Comparison of ENCODE assay signal across 19 cellular contexts in the genomic region with DNA sequence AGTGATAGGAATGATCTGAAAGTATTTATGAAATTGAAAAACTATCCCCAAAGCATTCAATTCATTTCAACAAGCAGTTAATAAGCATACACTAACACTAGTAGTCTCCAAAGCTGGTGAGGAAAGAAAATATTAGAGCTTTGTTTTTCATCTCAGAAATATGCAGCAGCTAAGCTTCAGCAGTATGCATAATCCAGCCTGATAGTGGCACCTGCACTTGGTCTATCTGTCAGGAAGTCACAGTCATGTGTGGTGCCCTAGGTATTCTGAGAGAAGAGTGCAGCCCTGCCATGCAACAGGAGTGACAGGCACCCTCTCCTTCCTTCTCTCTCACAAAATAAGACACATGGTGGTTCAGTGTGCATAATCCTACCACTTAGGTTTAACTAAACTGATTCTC.
DNase-seq lines count a peak whose midpoint lies in the region; ATAC-seq and TF ChIP-seq lines count a peak whose summit lies in the region.
"Had no signal": no experiment of that assay in that cellular context is flagged by ENCODE, and none has a peak within 500 bp of the region (broad histone marks: within the 10 kb centered on the region; RNA-seq: fewer than 3 reads in every experiment).

No MANE protein-coding gene starts in this region.

- no peak overlapping the region for H4K91ac ChIP-seq in trophoblast cell (ENCODE audit: low read depth, low read length)

- BruUV-seq in PC-3 (replicated peaks; lab: Mats Ljungman, UMichigan), result no TSS peak

- no peaks in the 10 kb centered on the region for H3K4me1 ChIP-seq in trophoblast cell (ENCODE audit: control insufficient read depth in 1 of 2, insufficient read depth in 2 of 2, low read length in 2 of 2)
- no peaks in the 10 kb centered on the region for H3K4me1 ChIP-seq in PC-3 (ENCODE audit: insufficient read depth, low read length)
- H3K4me1 ChIP-seq: BE2C had no signal

- no peak overlapping the region for H4K12ac ChIP-seq in trophoblast cell (ENCODE audit: low read depth, low read length)

- H3K27ac ChIP-seq in trophoblast cell (ENCODE audit: low read depth, low read length), result no peak overlapping the region
- no peak overlapping the region for H3K27ac ChIP-seq in PC-3 (ENCODE audit: low read length)
- H3K27ac ChIP-seq: BLaER1 had no signal

- H2BK120ac ChIP-seq in trophoblast cell (ENCODE audit: insufficient read depth, low read length, poor library complexity), result no peak overlapping the region

- no peak overlapping the region for H3K18ac ChIP-seq in trophoblast cell (ENCODE audit: low read length)

- H4K20me1 ChIP-seq in PC-3 (ENCODE audit: low read length), result no peaks in the 10 kb centered on the region
- H4K20me1 ChIP-seq: BLaER1 had no signal

- CTCF ChIA-PET in PC-3 (lab: Charles Lee), result no interaction called here

- H3K4me3 ChIP-seq in Jurkat, Clone E6-1 (ENCODE audit: low read length), result no peak overlapping the region
- no peak overlapping the region for H3K4me3 ChIP-seq in trophoblast cell (ENCODE audit: low read depth, low read length)
- no peak overlapping the region for H3K4me3 ChIP-seq in PC-3 (ENCODE audit: low read length)
- H3K4me3 ChIP-seq: BLaER1 had no signal

- no peaks in the 10 kb centered on the region for H3K79me1 ChIP-seq in trophoblast cell (ENCODE audit: low read length)

- no peak overlapping the region for H4K8ac ChIP-seq in trophoblast cell (ENCODE audit: low read depth, low read length)

- H3K4ac ChIP-seq in trophoblast cell (ENCODE audit: low read depth, low read length), result no peak overlapping the region

- H3F3A ChIP-seq in PC-3 (ENCODE audit: low read length, unreplicated experiment), result no peaks in the 10 kb centered on the region

- H3K14ac ChIP-seq in trophoblast cell (ENCODE audit: low read length), result no peak overlapping the region

- H3K79me2 ChIP-seq in trophoblast cell (ENCODE audit: control insufficient read depth, insufficient read depth, low read length, poor library complexity), result no peaks in the 10 kb centered on the region
- H3K79me2 ChIP-seq in PC-3 (ENCODE audit: low read length), result no peaks in the 10 kb centered on the region

- no peaks in the 10 kb centered on the region for H3K9me3 ChIP-seq in trophoblast cell (ENCODE audit: insufficient read depth, low read depth, low read length)
- no peaks in the 10 kb centered on the region for H3K9me3 ChIP-seq in PC-3 (ENCODE audit: low read length)
- H3K9me3 ChIP-seq: BE2C had no signal

- POLR2A ChIA-PET in PC-3 (lab: Charles Lee; ENCODE audit: unreplicated experiment), result no interaction called here

- H2AFZ ChIP-seq in trophoblast cell (ENCODE audit: insufficient read depth, low read length, poor library complexity), result no peak overlapping the region
- H2AFZ ChIP-seq in PC-3 (ENCODE audit: low read length), result no peak overlapping the region

- H3K36me3 ChIP-seq in trophoblast cell (ENCODE audit: control insufficient read depth in 1 of 2, insufficient read depth in 2 of 2, low read length in 2 of 2) (no peaks in the 10 kb centered on the region), PC-3 (ENCODE audit: low read depth, low read length) (no peaks in the 10 kb centered on the region)
- H3K36me3 ChIP-seq: BE2C had no signal

- no peaks in the 10 kb centered on the region for H3K9me2 ChIP-seq in PC-3 (replicated peaks; ENCODE audit: low read length)

- intact Hi-C loops in PC-3 (cut with micrococcal nuclease), result no loop called here

- peak; percentile 3 for DNase-seq in Jurkat, Clone E6-1 (ENCODE audit: low read depth, low spot score)
- peak; percentile 61 to 83 for DNase-seq in trophoblast cell
- DNase-seq in iPS-NIHi7 (ENCODE audit: extremely low spot score), result no peak
- no peak for DNase-seq in KG1 (lab: John Stamatoyannopoulos, UW)
- DNase-seq in PC-3, result no peak
- DNase-seq: 8988T; ACHN; BE2C; C1 segment of cervical spinal cord; CD4-positive, alpha-beta memory T cell; CD4-positive, CD25-positive, alpha-beta regulatory T cell; CD8-positive, alpha-beta memory T cell; COR-L47; DMS 273 treated with DMSO at 0.1 percent for 48 hours; DMS153; DMS53; DMS79; GF-D8 had no signal

- H2AK5ac ChIP-seq in trophoblast cell (ENCODE audit: low read length), result no peak overlapping the region

- TF ChIP-seq CTCF in PC-3 (conservative IDR thresholded peaks at IDR 0.05; ENCODE audit: low read depth, low read length), result no peak

- H3K4me2 ChIP-seq in trophoblast cell (ENCODE audit: low read length) (no peak overlapping the region), PC-3 (ENCODE audit: low read length) (no peak overlapping the region)
- H3K4me2 ChIP-seq: BLaER1 had no signal

- H2BK12ac ChIP-seq in trophoblast cell (ENCODE audit: low read length), result no peak overlapping the region

- no peaks in the 10 kb centered on the region for H3K27me3 ChIP-seq in trophoblast cell (ENCODE audit: insufficient read depth, low read length)
- no peaks in the 10 kb centered on the region for H3K27me3 ChIP-seq in PC-3 (ENCODE audit: low read length)
- H3K27me3 ChIP-seq: BE2C, BLaER1 had no signal

- H3K9ac ChIP-seq in trophoblast cell (ENCODE audit: low read length), result no peak overlapping the region
- no peak overlapping the region for H3K9ac ChIP-seq in PC-3 (ENCODE audit: low read length)
- H3K9ac ChIP-seq: BLaER1 had no signal

- H2BK5ac ChIP-seq in trophoblast cell (ENCODE audit: low read depth, low read length, poor library complexity), result no peak overlapping the region

- ATAC-seq in PC-3, result no peak

- H3K23ac ChIP-seq in trophoblast cell (ENCODE audit: low read length), result no peak overlapping the region

Comparison
In these comparisons a context has a peak if more than half of its experiments do, and no peak if none do; other contexts are left out.
1. DNase-seq: peak in Jurkat, Clone E6-1 (single experiment) and trophoblast cell (2 of 2); none in iPS-NIHi7 (single experiment), KG1 (single experiment) and PC-3 (single experiment).